Comparison of ENCODE assay signal across 15 cellular contexts in genomic region chr4:52914051-52914605, GRCh38. TPM values are rescaled to one million over a fixed set of nuclear protein-coding genes. Genes with fewer than 3 reads are reported as not detected.
A peak's percentile ranks its signal among the peaks of the same experiment; 100 is the strongest.
DNase-seq lines count a peak whose midpoint lies in the region; ATAC-seq, FAIRE-seq and TF ChIP-seq lines count a peak whose summit lies in the region.
"Had no signal": no experiment of that assay in that cellular context is flagged by ENCODE, and none has a peak within 500 bp of the region (broad histone marks: within the 10 kb centered on the region; RNA-seq: fewer than 3 reads in every experiment).

No MANE protein-coding gene starts in this region.

- H3K36me3 ChIP-seq in adrenal gland (replicated peaks in 1 of 2) = no peaks in the 10 kb centered on the region
- no peaks in the 10 kb centered on the region for H3K36me3 ChIP-seq in pancreas
- H3K36me3 ChIP-seq: Peyer's patch had no signal

- no peak for FAIRE-seq in pancreas (lab: Jason Lieb, UNC)

- H3K9me3 Mint-ChIP-seq in activated T-cell treated with anti-CD3 and anti-CD28 coated beads, Interleukin-2, amount 50 U/mL, for 24 hours = no peaks in the 10 kb centered on the region
- H3K9me3 Mint-ChIP-seq: activated naive CD4-positive, alpha-beta T cell treated with anti-CD3 and anti-CD28 coated beads, Interleukin-2, amount 50 U/mL, for 72 hours; naive thymus-derived CD4-positive, alpha-beta T cell; T-helper 2 cell treated with Interferon-gamma antibody and Interleukin-4, amounts not matched to agents 5 μg/mL and 100 μg/mL, for 36 hours had no signal

- H3K27me3 Mint-ChIP-seq in activated T-cell treated with anti-CD3 and anti-CD28 coated beads, Interleukin-2, amount 50 U/mL, for 24 hours = no peaks in the 10 kb centered on the region
- H3K27me3 Mint-ChIP-seq: naive thymus-derived CD4-positive, alpha-beta T cell had no signal

- H3K9me3 ChIP-seq in adrenal gland (replicated peaks in 1 of 3) = no peaks in the 10 kb centered on the region
- H3K9me3 ChIP-seq in pancreas = no peaks in the 10 kb centered on the region
- H3K9me3 ChIP-seq: Peyer's patch had no signal

- intact Hi-C loops in adrenal gland (cut with DNase I) (no loop called here), left cardiac atrium (cut with DNase I) (loop anchor here in 1 of 2 donors (5.0 kb wide), 1 partner anchor 43 kb away; no protein-coding TSS in a partner anchor), pancreas (cut with DNase I) (no loop called here)

- no peak overlapping the region for H3K27ac Mint-ChIP-seq in activated T-cell treated with anti-CD3 and anti-CD28 coated beads, Interleukin-2, amount 50 U/mL, for 24 hours
- H3K27ac Mint-ChIP-seq: activated naive CD4-positive, alpha-beta T cell treated with anti-CD3 and anti-CD28 coated beads, Interleukin-2, amount 50 U/mL, for 72 hours; naive thymus-derived CD4-positive, alpha-beta T cell; T-helper 2 cell treated with Interferon-gamma antibody and Interleukin-4, amounts not matched to agents 5 μg/mL and 100 μg/mL, for 36 hours had no signal

- peaks cover 27 to 31% of the 10 kb centered on the region in 2 donors for H3K4me1 ChIP-seq in adrenal gland (replicated peaks in 1 of 2)
- H3K4me1 ChIP-seq in pancreas = peaks cover 6 to 26% (median 26%) of the 10 kb centered on the region in 3 donors
- H3K4me1 ChIP-seq: Peyer's patch had no signal

- TF ChIP-seq CTCF in adrenal gland (IDR thresholded peaks at IDR 0.05) (no peak), pancreas (IDR thresholded peaks at IDR 0.05) (no peak)

- TF ChIP-seq POLR2A in adrenal gland (IDR thresholded peaks at IDR 0.05) = peak in 1 of 2 donors; percentile 49

- peaks cover 6% of the 10 kb centered on the region for H3K4me1 Mint-ChIP-seq in activated T-cell treated with anti-CD3 and anti-CD28 coated beads, Interleukin-2, amount 50 U/mL, for 24 hours (ENCODE audit: low read depth)

- DNase-seq in ELR (ENCODE audit: low read depth) (peak; percentile 43), adrenal gland (peak; percentile 54 to 84 (median 73)), left cardiac atrium (no peak), pancreas (peak in 3 of 6 donors; percentile 9 to 33 (median 20)), SW 1271 (lab: John Stamatoyannopoulos, UW) (no peak), NCI-H1105 (lab: John Stamatoyannopoulos, UW) (no peak)
- DNase-seq in activated T-cell treated with anti-CD3 and anti-CD28 coated beads, Interleukin-2, amount 50 U/mL, for 24 hours = no peak
- DNase-seq: activated CD8-positive, alpha-beta memory T cell treated with anti-CD3 and anti-CD28 coated beads for 24 hours; naive thymus-derived CD4-positive, alpha-beta T cell; Peyer's patch had no signal

- WGBS in adrenal gland, 4 donors = 29 to 40% (median 34%) methylated on average over 3 of the region's 3 CpGs
- WGBS in pancreas, 2 donors = 31% methylated on average over 3 of the region's 3 CpGs

- H3K4me3 ChIP-seq in adrenal gland (no peak overlapping the region), pancreas (no peak overlapping the region)
- H3K4me3 ChIP-seq: Peyer's patch had no signal

- H3K4me3 Mint-ChIP-seq in activated T-cell treated with anti-CD3 and anti-CD28 coated beads, Interleukin-2, amount 50 U/mL, for 24 hours = no peak overlapping the region
- H3K4me3 Mint-ChIP-seq: naive thymus-derived CD4-positive, alpha-beta T cell; T-helper 2 cell treated with Interferon-gamma antibody and Interleukin-4, amounts not matched to agents 5 μg/mL and 100 μg/mL, for 36 hours had no signal

- peak; percentile 66 to 84 for ATAC-seq in left cardiac atrium
- ATAC-seq in pancreas = peak; percentile 71 to 87 (median 82)
- no peak for ATAC-seq in GM21737 (IDR thresholded peaks at IDR 0.05; ENCODE audit: unreplicated experiment)
- ATAC-seq: activated naive CD4-positive, alpha-beta T cell treated with anti-CD3 and anti-CD28 coated beads, Interleukin-2, amount 50 U/mL, for 72 hours; naive thymus-derived CD4-positive, alpha-beta T cell had no signal

- peak overlapping the region; percentile 48 to 84 (median 56) for H3K27ac ChIP-seq in adrenal gland
- peak overlapping the region; percentile 36 to 78 (median 74) for H3K27ac ChIP-seq in pancreas
- H3K27ac ChIP-seq: C4-2B, KMS-11, Peyer's patch had no signal

- peaks cover 19% of the 10 kb centered on the region for H3K36me3 Mint-ChIP-seq in activated T-cell treated with anti-CD3 and anti-CD28 coated beads, Interleukin-2, amount 50 U/mL, for 24 hours (ENCODE audit: low read depth)

- no peaks in the 10 kb centered on the region for H3K27me3 ChIP-seq in adrenal gland
- H3K27me3 ChIP-seq in pancreas = no peaks in the 10 kb centered on the region
- H3K27me3 ChIP-seq: Peyer's patch had no signal

RNA-seq across cellular contexts. Expression of gene RASL11B, which starts 52.0 kb away (rescaled TPM):
- 10 to 100 TPM in 1 of 8 donors, 1 to 10 TPM in 7; 1.3 to 11.0 (median 4.2) TPM for total RNA-seq in adrenal gland
- polyA plus RNA-seq in adrenal gland = 1 to 10 TPM; 2.8 to 3.1 (median 3.1) TPM
- total RNA-seq in left cardiac atrium = 1 to 10 TPM; 3.7 to 8.0 TPM
- 1 to 10 TPM in 1 of 6 donors, under 1 TPM in 4, not detected in 1; 0.19 to 2.3 (median 0.52) TPM for total RNA-seq in pancreas
- polyA plus RNA-seq in pancreas = under 1 TPM; 0.76 to 0.87 TPM

Comparison
In these comparisons a context has a peak if more than half of its experiments do, and no peak if none do; other contexts are left out.
1. DNase-seq: peak in ELR (single experiment) and adrenal gland (7 of 7); none in left cardiac atrium (single experiment), SW 1271 (0 of 2), activated T-cell treated with anti-CD3 and anti-CD28 coated beads, Interleukin-2, amount 50 U/mL, for 24 hours (single experiment) and NCI-H1105 (single experiment).